ENCODE assay signal across 7 cellular contexts in genomic region chr2:128734521-128735295, GRCh38.
DNase-seq lines count a peak whose midpoint lies in the region; ATAC-seq and TF ChIP-seq lines count a peak whose summit lies in the region.

No MANE protein-coding gene starts in this region.

- POLR2A ChIA-PET in naive thymus-derived CD4-positive, alpha-beta T cell (lab: Charles Lee), result no interaction called here

- H3K36me3 Mint-ChIP-seq in naive thymus-derived CD4-positive, alpha-beta T cell, result no peaks in the 10 kb centered on the region
- no peaks in the 10 kb centered on the region for H3K36me3 Mint-ChIP-seq in type B pancreatic cell

- H3K9ac ChIP-seq in adipocyte (ENCODE audit: low read length), result peak overlapping the region; percentile 27

- intact Hi-C loops in naive thymus-derived CD4-positive, alpha-beta T cell (cut with micrococcal nuclease), result loop anchor here in 1 of 2 donors (5.0 kb wide), 1 partner anchor 1188 kb away; no protein-coding TSS in a partner anchor

- no peak overlapping the region for H3K4me3 ChIP-seq in adipocyte (ENCODE audit: low read length)
- no peak overlapping the region for H3K4me3 ChIP-seq in naive thymus-derived CD4-positive, alpha-beta T cell (ENCODE audit: low read length)

- peaks cover 0 to 4% (median 0%) of the 10 kb centered on the region in 11 donors for H3K9me3 Mint-ChIP-seq in naive thymus-derived CD4-positive, alpha-beta T cell
- H3K9me3 Mint-ChIP-seq in type B pancreatic cell, result peaks cover 6% of the 10 kb centered on the region

- peaks cover 4 to 13% (median 10%) of the 10 kb centered on the region in 7 donors for H3K4me1 Mint-ChIP-seq in naive thymus-derived CD4-positive, alpha-beta T cell
- H3K4me1 Mint-ChIP-seq in type B pancreatic cell (ENCODE audit: unreplicated experiment), result peaks cover 12% of the 10 kb centered on the region

- peaks cover 3% of the 10 kb centered on the region for H3K9me3 ChIP-seq in adipocyte (ENCODE audit: control insufficient read depth, low read length)
- no peaks in the 10 kb centered on the region for H3K9me3 ChIP-seq in naive thymus-derived CD4-positive, alpha-beta T cell (ENCODE audit: control insufficient read depth in 2 of 3, low read length in 3 of 3)

- peaks cover 40% of the 10 kb centered on the region for H3K4me1 ChIP-seq in adipocyte (ENCODE audit: control insufficient read depth, insufficient read depth, low read length)
- peaks cover 0 to 5% of the 10 kb centered on the region in 2 donors for H3K4me1 ChIP-seq in naive thymus-derived CD4-positive, alpha-beta T cell (ENCODE audit: control insufficient read depth in 2 of 2, insufficient read depth in 2 of 2, low read length in 2 of 2)

- CTCF ChIA-PET in naive thymus-derived CD4-positive, alpha-beta T cell (lab: Charles Lee), result no interaction called here

- peak overlapping the region in 1 of 9 donors; percentile 54 for H3K27ac Mint-ChIP-seq in naive thymus-derived CD4-positive, alpha-beta T cell
- no peak overlapping the region for H3K27ac Mint-ChIP-seq in type B pancreatic cell

- DNase-seq in adipocyte (ENCODE audit: low read depth) (no peak), HK-2 (ENCODE audit: unreplicated experiment) (no peak), type B pancreatic cell (ENCODE audit: extremely low spot score, unreplicated experiment) (no peak)
- DNase-seq in naive thymus-derived CD4-positive, alpha-beta T cell, result peak in 1 of 9 donors; percentile 9

- H3K27ac ChIP-seq in naive thymus-derived CD4-positive, alpha-beta T cell (ENCODE audit: low read depth, low read length), result no peak overlapping the region

- H3K36me3 ChIP-seq in adipocyte (ENCODE audit: control insufficient read depth, insufficient read depth, low read length, severe bottlenecking), result no peaks in the 10 kb centered on the region
- H3K36me3 ChIP-seq in naive thymus-derived CD4-positive, alpha-beta T cell (ENCODE audit: control insufficient read depth in 2 of 3, insufficient read depth in 3 of 3, low read length in 3 of 3), result no peaks in the 10 kb centered on the region

- TF ChIP-seq CTCF in type B pancreatic cell (conservative IDR thresholded peaks at IDR 0.05), result no peak

- H3K27me3 Mint-ChIP-seq in naive thymus-derived CD4-positive, alpha-beta T cell, result peaks cover 9 to 57% (median 21%) of the 10 kb centered on the region in 5 donors
- peaks cover 15% of the 10 kb centered on the region for H3K27me3 Mint-ChIP-seq in type B pancreatic cell

- ATAC-seq in GM18861 (IDR thresholded peaks at IDR 0.05; ENCODE audit: unreplicated experiment), result peak; percentile 50
- peak; percentile 45 for ATAC-seq in HG03135 (IDR thresholded peaks at IDR 0.05; ENCODE audit: unreplicated experiment)
- peak; percentile 70 for ATAC-seq in naive thymus-derived CD4-positive, alpha-beta T cell
- ATAC-seq in HG02970 (IDR thresholded peaks at IDR 0.05; ENCODE audit: low FRiP score, unreplicated experiment), result no peak

- H3K4me3 Mint-ChIP-seq in naive thymus-derived CD4-positive, alpha-beta T cell, result peak overlapping the region in 5 of 10 donors; percentile 22 to 70 (median 55)
- H3K4me3 Mint-ChIP-seq in type B pancreatic cell, result no peak overlapping the region

- no peaks in the 10 kb centered on the region for H3K27me3 ChIP-seq in adipocyte (replicated peaks; ENCODE audit: control insufficient read depth, insufficient read depth, low read length)
- H3K27me3 ChIP-seq in naive thymus-derived CD4-positive, alpha-beta T cell (ENCODE audit: control insufficient read depth in 2 of 2, insufficient read depth in 2 of 2, low read length in 2 of 2), result no peaks in the 10 kb centered on the region
